In the genomic region with DNA sequence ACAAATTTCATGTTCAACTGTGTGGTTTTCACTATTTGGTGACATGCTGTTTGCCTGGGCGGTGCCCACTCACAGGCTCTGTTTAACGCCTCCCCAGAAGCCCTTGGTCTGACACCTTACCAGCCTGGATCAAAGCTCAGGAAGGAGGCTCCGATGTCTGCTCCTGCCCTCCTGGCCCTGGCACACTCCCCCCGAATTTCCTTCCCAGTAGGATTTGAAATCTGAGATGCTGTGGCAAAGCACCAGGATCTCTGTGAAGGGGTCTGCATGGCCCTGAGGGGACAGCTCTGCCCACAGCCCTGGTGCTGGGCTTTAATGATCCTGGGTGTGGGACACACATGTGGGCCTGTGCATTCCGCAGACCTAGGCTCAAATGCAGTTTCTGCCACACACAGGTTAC, we compare ENCODE assay signal across 2 cellular contexts.
TF ChIP-seq lines count a peak whose summit lies in the region.

No MANE protein-coding gene starts in this region.

TF ChIP-seq in HEK293, 187 proteins besides CTCF, POLR2A, EP300 and RAD21:
- TF ChIP-seq ZNF548 (tag by site-specific recombination; IDR thresholded peaks at IDR 0.05): no peak
- no peak for TF ChIP-seq ZNF223 (tag by site-specific recombination; IDR thresholded peaks at IDR 0.05)
- no peak for TF ChIP-seq MYNN (tag by site-specific recombination; IDR thresholded peaks at IDR 0.05; ENCODE audit: borderline replicate concordance)
- TF ChIP-seq ZNF473 (tag by site-specific recombination; IDR thresholded peaks at IDR 0.05): no peak
- peak; percentile 34; the same call in 1 of the 2 replicates for TF ChIP-seq ZFHX2 (tag by site-specific recombination; conservative IDR thresholded peaks at IDR 0.05)

TF ChIP-seq in H1, 55 proteins besides CTCF, POLR2A, EP300 and RAD21:
- TF ChIP-seq SAP30 (IDR thresholded peaks at IDR 0.05; ENCODE audit: insufficient read depth, insufficient replicate concordance, low read length) (no peak), RXRA (IDR thresholded peaks at IDR 0.05; ENCODE audit: insufficient read depth, low read depth, low read length) (no peak), CHD2 (IDR thresholded peaks at IDR 0.05; ENCODE audit: low read length) (no peak), CTBP2 (IDR thresholded peaks at IDR 0.05; ENCODE audit: borderline replicate concordance, insufficient read depth, insufficient read length, low read length) (no peak), CHD7 (IDR thresholded peaks at IDR 0.05; ENCODE audit: insufficient replicate concordance, low read length) (no peak), RBBP5 (IDR thresholded peaks at IDR 0.05; ENCODE audit: borderline replicate concordance, low read depth, low read length) (no peak), HDAC2 (IDR thresholded peaks at IDR 0.05; ENCODE audit: borderline replicate concordance in 1 of 2, low read depth in 2 of 2, low read length in 2 of 2) (no peak), ZNF274 (IDR thresholded peaks at IDR 0.05; ENCODE audit: borderline replicate concordance, extremely low read depth, low read length) (no peak), NRF1 (IDR thresholded peaks at IDR 0.05; ENCODE audit: low read depth, low read length) (no peak), SP1 (IDR thresholded peaks at IDR 0.05; ENCODE audit: low read depth, low read length) (no peak), GABPA (IDR thresholded peaks at IDR 0.05; ENCODE audit: borderline replicate concordance, insufficient read depth, low read length) (no peak), CBX5 (IDR thresholded peaks at IDR 0.05; ENCODE audit: low read depth, low read length) (no peak), EGR1 (IDR thresholded peaks at IDR 0.05; ENCODE audit: borderline replicate concordance, low read depth, low read length) (no peak), SP4 (IDR thresholded peaks at IDR 0.05; ENCODE audit: low read length) (no peak), BRCA1 (IDR thresholded peaks at IDR 0.05; ENCODE audit: low read depth, low read length) (no peak), JUND (IDR thresholded peaks at IDR 0.05; ENCODE audit: low read length) (no peak), TAF7 (optimal IDR thresholded peaks at IDR 0.05; ENCODE audit: borderline replicate concordance, low read depth, low read length) (no peak)
- TF ChIP-seq, protein P1, sequence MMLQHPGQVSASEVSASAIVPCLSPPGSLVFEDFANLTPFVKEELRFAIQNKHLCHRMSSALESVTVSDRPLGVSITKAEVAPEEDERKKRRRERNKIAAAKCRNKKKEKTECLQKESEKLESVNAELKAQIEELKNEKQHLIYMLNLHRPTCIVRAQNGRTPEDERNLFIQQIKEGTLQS (IDR thresholded peaks at IDR 0.05; ENCODE audit: insufficient read depth, low read depth, low read length): no peak
- TF ChIP-seq, protein P2, sequence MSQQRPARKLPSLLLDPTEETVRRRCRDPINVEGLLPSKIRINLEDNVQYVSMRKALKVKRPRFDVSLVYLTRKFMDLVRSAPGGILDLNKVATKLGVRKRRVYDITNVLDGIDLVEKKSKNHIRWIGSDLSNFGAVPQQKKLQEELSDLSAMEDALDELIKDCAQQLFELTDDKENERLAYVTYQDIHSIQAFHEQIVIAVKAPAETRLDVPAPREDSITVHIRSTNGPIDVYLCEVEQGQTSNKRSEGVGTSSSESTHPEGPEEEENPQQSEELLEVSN (IDR thresholded peaks at IDR 0.05): no peak
